In genomic region chr11:132099692-132100091, GRCh38 we compare ENCODE assay signal across 8 cellular contexts.
DNase-seq lines count a peak whose midpoint lies in the region; ATAC-seq, FAIRE-seq and TF ChIP-seq lines count a peak whose summit lies in the region.

No MANE protein-coding gene starts in this region.

- no peak overlapping the region for H3K9ac ChIP-seq in mesendoderm (ENCODE audit: low read length)

- H3K4me2 ChIP-seq in mesendoderm (ENCODE audit: low read length), result no peak overlapping the region

- peaks cover 9% of the 10 kb centered on the region for H3K27me3 Mint-ChIP-seq in T-helper 17 cell

- H3K4me3 ChIP-seq in WI38 (ENCODE audit: low read depth, low read length) (no peak overlapping the region), mesendoderm (ENCODE audit: low read length) (no peak overlapping the region), gastrocnemius medialis (no peak overlapping the region), ascending aorta (no peak overlapping the region)

- no peak overlapping the region for H3K23ac ChIP-seq in mesendoderm (ENCODE audit: low read length)

- DNase-seq in GM12891 (ENCODE audit: insufficient read length, low spot score) (peak; percentile 17), mesendoderm (peak; percentile 59), gastrocnemius medialis (no peak), SW 1271 (lab: John Stamatoyannopoulos, UW) (no peak), T-helper 17 cell (no peak), ascending aorta (ENCODE audit: low spot score in 2 of 2) (no peak)

- no peak overlapping the region for H2BK5ac ChIP-seq in mesendoderm (ENCODE audit: low read length)

- no peak overlapping the region for H2BK15ac ChIP-seq in mesendoderm (replicated peaks; ENCODE audit: low read depth)

- no peak overlapping the region for H3K27ac ChIP-seq in mesendoderm (ENCODE audit: low read depth, low read length)
- no peak overlapping the region for H3K27ac ChIP-seq in gastrocnemius medialis
- H3K27ac ChIP-seq in ascending aorta, result no peak overlapping the region

- in situ Hi-C loops in gastrocnemius medialis (cut with MboI; ENCODE audit: low sequenced_read_pairs in 4 of 4), result no loop called here

- intact Hi-C loops in gastrocnemius medialis (cut with DNase I; ENCODE audit: low total_unique reads), result no loop called here
- intact Hi-C loops in ascending aorta (cut with DNase I), result no loop called here

- no peak overlapping the region for H3K4ac ChIP-seq in mesendoderm (ENCODE audit: low read depth, low read length)

- H3K56ac ChIP-seq in mesendoderm (ENCODE audit: low read length), result no peak overlapping the region

- no peak overlapping the region for H4K8ac ChIP-seq in mesendoderm (ENCODE audit: low read depth, low read length)

- no peak overlapping the region for H3K18ac ChIP-seq in mesendoderm (ENCODE audit: low read length)

- H2BK120ac ChIP-seq in mesendoderm (ENCODE audit: low read depth, low read length), result no peak overlapping the region

- H3K4me1 ChIP-seq in mesendoderm (ENCODE audit: control insufficient read depth, low read depth, low read length) (no peaks in the 10 kb centered on the region), gastrocnemius medialis (no peaks in the 10 kb centered on the region), ascending aorta (no peaks in the 10 kb centered on the region)

- no peak overlapping the region for H2AK5ac ChIP-seq in mesendoderm (ENCODE audit: low read length)

- H3K27ac Mint-ChIP-seq in T-helper 17 cell, result no peak overlapping the region

- TF ChIP-seq POLR2A in GM12891 (IDR thresholded peaks at IDR 0.05; ENCODE audit: low read depth, low read length), result no peak
- no peak for TF ChIP-seq POLR2A in gastrocnemius medialis (IDR thresholded peaks at IDR 0.05)

- WGBS in mesendoderm (ENCODE audit: extremely low coverage, insufficient coverage, low lambda C conversion rate), result no CpG with 5 or more reads among the region's 4 CpGs

- no peaks in the 10 kb centered on the region for H3K4me1 Mint-ChIP-seq in T-helper 17 cell

- H3K36me3 ChIP-seq in mesendoderm (ENCODE audit: control insufficient read depth, insufficient read depth, low read length), result no peaks in the 10 kb centered on the region
- no peaks in the 10 kb centered on the region for H3K36me3 ChIP-seq in gastrocnemius medialis
- H3K36me3 ChIP-seq in ascending aorta, result no peaks in the 10 kb centered on the region

- H3K9me3 ChIP-seq in gastrocnemius medialis (no peaks in the 10 kb centered on the region), T-helper 17 cell (ENCODE audit: control insufficient read depth, low read length, poor library complexity, severe bottlenecking) (no peaks in the 10 kb centered on the region), ascending aorta (no peaks in the 10 kb centered on the region)

- H3K27me3 ChIP-seq in mesendoderm (ENCODE audit: insufficient read depth, low read length, poor library complexity) (no peaks in the 10 kb centered on the region), gastrocnemius medialis (no peaks in the 10 kb centered on the region), ascending aorta (no peaks in the 10 kb centered on the region)

- ATAC-seq in HG03520 (IDR thresholded peaks at IDR 0.05; ENCODE audit: unreplicated experiment) (peak; percentile 96), gastrocnemius medialis (no peak), T-helper 17 cell (no peak)

- no peak overlapping the region for H3K4me3 Mint-ChIP-seq in T-helper 17 cell

- H3K79me1 ChIP-seq in mesendoderm (ENCODE audit: low read length), result no peaks in the 10 kb centered on the region

- TF ChIP-seq CTCF in WI38 (IDR thresholded peaks at IDR 0.05; ENCODE audit: low read depth, low read length) (peak; percentile 28; the same call in 1 of the 2 replicates), gastrocnemius medialis (IDR thresholded peaks at IDR 0.05 in 4 of 5, conservative IDR thresholded peaks at IDR 0.05 in 1 of 5) (no peak), ascending aorta (IDR thresholded peaks at IDR 0.05) (peak in 1 of 3 experiments; percentile 28)

- FAIRE-seq in GM12891 (lab: Jason Lieb, UNC), result no peak

- H4K5ac ChIP-seq in mesendoderm (ENCODE audit: low read length), result no peak overlapping the region

- no peaks in the 10 kb centered on the region for H3K79me2 ChIP-seq in mesendoderm (ENCODE audit: control insufficient read depth, insufficient read depth, low read length)

- H3K36me3 Mint-ChIP-seq in T-helper 17 cell (ENCODE audit: low read depth), result no peaks in the 10 kb centered on the region

TF ChIP-seq in GM12891, 5 proteins besides CTCF, POLR2A, EP300 and RAD21:
- TF ChIP-seq POLR2AphosphoS5 (IDR thresholded peaks at IDR 0.05; ENCODE audit: low read depth, low read length), result no peak
- TF ChIP-seq SPI1 (IDR thresholded peaks at IDR 0.05; ENCODE audit: low read depth, low read length), result no peak
- TF ChIP-seq TAF1 (IDR thresholded peaks at IDR 0.05; ENCODE audit: low read depth, low read length), result no peak
- TF ChIP-seq PAX5 (IDR thresholded peaks at IDR 0.05; ENCODE audit: insufficient read depth, low read length, severe bottlenecking), result no peak
- TF ChIP-seq POU2F2 (IDR thresholded peaks at IDR 0.05; ENCODE audit: low read depth, low read length), result no peak

Comparison
In these comparisons a context has a peak if more than half of its experiments do, and no peak if none do; other contexts are left out.
1. DNase-seq: peak in GM12891 (single experiment) and mesendoderm (single experiment); none in gastrocnemius medialis (0 of 2), SW 1271 (0 of 2), T-helper 17 cell (0 of 3) and ascending aorta (0 of 2).